Comparison of ENCODE assay signal across 9 cellular contexts in genomic region chr10:21174670-21175495, GRCh38.
DNase-seq lines count a peak whose midpoint lies in the region; ATAC-seq and TF ChIP-seq lines count a peak whose summit lies in the region.
"Had no signal": no experiment of that assay in that cellular context is flagged by ENCODE, and none has a peak within 500 bp of the region (broad histone marks: within the 10 kb centered on the region; RNA-seq: fewer than 3 reads in every experiment).

No MANE protein-coding gene starts in this region.

- peaks cover 18% of the 10 kb centered on the region for H3K27me3 Mint-ChIP-seq in memory B cell

- no peak for ATAC-seq in heart left ventricle
- no peak for ATAC-seq in memory B cell (ENCODE audit: low read depth)
- no peak for ATAC-seq in HG03097 (IDR thresholded peaks at IDR 0.05; ENCODE audit: low FRiP score, unreplicated experiment)

- peaks cover 3% of the 10 kb centered on the region for H3K9me3 Mint-ChIP-seq in memory B cell

- 33 to 49% (median 36%) methylated on average over 29 to 37 of the region's 37 CpGs for WGBS in heart left ventricle, 4 donors

- peaks cover 6% of the 10 kb centered on the region for H3K4me1 Mint-ChIP-seq in memory B cell

- H3K27ac Mint-ChIP-seq in memory B cell, result no peak overlapping the region

- H3K36me3 Mint-ChIP-seq in memory B cell, result no peaks in the 10 kb centered on the region

- H3K36me3 ChIP-seq in heart left ventricle, result no peaks in the 10 kb centered on the region

- TF ChIP-seq POLR2A in heart left ventricle (IDR thresholded peaks at IDR 0.05), result no peak

- peaks cover 0 to 5% (median 0%) of the 10 kb centered on the region in 12 donors for H3K9me3 ChIP-seq in heart left ventricle

- DNase-seq in heart left ventricle (no peak), cardiac septum (ENCODE audit: low spot score) (no peak), cardiac fibroblast (ENCODE audit: low read depth in 2 of 2) (no peak), memory B cell (ENCODE audit: low spot score in 2 of 2) (no peak), ureter (ENCODE audit: low spot score) (peak; percentile 44), GM13977 (ENCODE audit: low spot score) (no peak), ACHN (no peak)
- DNase-seq: T-helper 9 cell had no signal

- TF ChIP-seq CTCF in heart left ventricle (IDR thresholded peaks at IDR 0.05) (no peak), cardiac fibroblast (IDR thresholded peaks at IDR 0.05; ENCODE audit: low read depth, low read length) (no peak), GM13977 (IDR thresholded peaks at IDR 0.05; ENCODE audit: extremely low read depth, insufficient read depth, missing control alignments) (no peak)

- peak overlapping the region in 11 of 12 donors; percentile 6 to 76 (median 52) for H3K27ac ChIP-seq in heart left ventricle

- in situ Hi-C loops in GM13977 (cut with MboI; ENCODE audit: low pct_unique_long_range_greater_than_20kb, low sequenced_read_pairs, unreplicated experiment) (no loop called here), ACHN (cut with HindIII; ENCODE audit: low pct_ligation_motif_present, low pct_unique_long_range_greater_than_20kb, low sequenced_read_pairs) (no loop called here)

- intact Hi-C loops in heart left ventricle (cut with DNase I) (no loop called here), cardiac septum (cut with DNase I) (loop anchor here (10.0 kb wide), 1 partner anchor 270 kb away; no protein-coding TSS in a partner anchor)

- peaks cover 0 to 26% (median 6%) of the 10 kb centered on the region in 12 donors for H3K4me1 ChIP-seq in heart left ventricle

- H3K4me3 ChIP-seq in heart left ventricle, result peak overlapping the region; percentile 50 to 74 (median 62)
- H3K4me3 ChIP-seq in cardiac fibroblast (replicated peaks in 1 of 2; ENCODE audit: low read depth in 2 of 2, low read length in 2 of 2), result peak overlapping the region; percentile 53 to 69

- H3K27me3 ChIP-seq in heart left ventricle, result peaks cover 0 to 31% (median 0%) of the 10 kb centered on the region in 9 donors

- peak overlapping the region; percentile 45 for H3K4me3 Mint-ChIP-seq in memory B cell
